20 cellular contexts compared by ENCODE assay signal in genomic region chr11:26014456-26015115, GRCh38.
A peak's percentile ranks its signal among the peaks of the same experiment; 100 is the strongest.
DNase-seq lines count a peak whose midpoint lies in the region; ATAC-seq and TF ChIP-seq lines count a peak whose summit lies in the region.
"Had no signal": no experiment of that assay in that cellular context is flagged by ENCODE, and none has a peak within 500 bp of the region (broad histone marks: within the 10 kb centered on the region; RNA-seq: fewer than 3 reads in every experiment).

No MANE protein-coding gene starts in this region.

- H3K4me1 ChIP-seq in SK-N-SH (ENCODE audit: control insufficient read depth in 1 of 2, insufficient read depth in 2 of 2, low read depth in 1 of 2, low read length in 1 of 2) (no peaks in the 10 kb centered on the region), mesendoderm (ENCODE audit: control insufficient read depth, low read depth, low read length) (no peaks in the 10 kb centered on the region)
- H3K4me1 ChIP-seq: SJCRH30 had no signal

- peak overlapping the region; percentile 56 for H4K8ac ChIP-seq in mesendoderm (ENCODE audit: low read depth, low read length)

- no peak for TF ChIP-seq EP300 in SK-N-SH (IDR thresholded peaks at IDR 0.05; ENCODE audit: borderline replicate concordance in 1 of 2, low read depth in 1 of 2, low read length in 1 of 2)

- no peak for ATAC-seq in SK-N-SH treated with all-trans-retinoic acid at 6 μM for 48 hours
- no peak for ATAC-seq in GM21786 (IDR thresholded peaks at IDR 0.05; ENCODE audit: unreplicated experiment)
- no peak for ATAC-seq in HG03280 (IDR thresholded peaks at IDR 0.05; ENCODE audit: unreplicated experiment)

- H3K79me1 ChIP-seq in mesendoderm (ENCODE audit: low read length): no peaks in the 10 kb centered on the region

- no peak overlapping the region for H3K27ac ChIP-seq in SK-N-SH (ENCODE audit: low read depth in 2 of 2, low read length in 1 of 2)
- no peak overlapping the region for H3K27ac ChIP-seq in mesendoderm (ENCODE audit: low read depth, low read length)
- H3K27ac ChIP-seq: 22Rv1, SJCRH30 had no signal

- TF ChIP-seq CTCF in SK-N-SH (IDR thresholded peaks at IDR 0.05): no peak
- no peak for TF ChIP-seq CTCF in epithelial cell of esophagus (IDR thresholded peaks at IDR 0.05; ENCODE audit: insufficient read depth, low read depth, low read length, missing control alignments)

- no peak overlapping the region for H4K5ac ChIP-seq in mesendoderm (ENCODE audit: low read length)

- CTCF ChIA-PET in SK-N-SH (lab: Yijun Ruan, JAX): no interaction called here

- no peak overlapping the region for H3K56ac ChIP-seq in mesendoderm (ENCODE audit: low read length)

- H2BK120ac ChIP-seq in mesendoderm (ENCODE audit: low read depth, low read length): no peak overlapping the region

- peak overlapping the region; percentile 63 for H2AFZ ChIP-seq in SK-N-SH (ENCODE audit: low read depth)

- no peak overlapping the region for H3K23ac ChIP-seq in mesendoderm (ENCODE audit: low read length)

- H3K4me3 ChIP-seq in SK-N-SH (ENCODE audit: low read depth in 2 of 2, low read length in 1 of 2) (no peak overlapping the region), epithelial cell of esophagus (ENCODE audit: low read length) (no peak overlapping the region), mesendoderm (ENCODE audit: low read length) (no peak overlapping the region)
- H3K4me3 ChIP-seq: SJCRH30 had no signal

- no peak overlapping the region for H2BK5ac ChIP-seq in mesendoderm (ENCODE audit: low read length)

- WGBS in SK-N-SH (ENCODE audit: low lambda C conversion rate): 84% methylated on average over 6 of the region's 6 CpGs
- WGBS in mesendoderm (ENCODE audit: extremely low coverage, insufficient coverage, low lambda C conversion rate): no CpG with 5 or more reads among the region's 6 CpGs

- H3K18ac ChIP-seq in mesendoderm (ENCODE audit: low read length): no peak overlapping the region

- no peaks in the 10 kb centered on the region for H3K27me3 ChIP-seq in SK-N-SH (ENCODE audit: insufficient read depth)
- H3K27me3 ChIP-seq in mesendoderm (ENCODE audit: insufficient read depth, low read length, poor library complexity): no peaks in the 10 kb centered on the region
- H3K27me3 ChIP-seq: SJCRH30 had no signal

- DNase-seq in SK-N-SH (no peak), epithelial cell of esophagus (ENCODE audit: low read depth) (peak; percentile 25), mesendoderm (peak; percentile 7), Kasumi-1 (lab: John Stamatoyannopoulos, UW) (no peak), activated T-cell treated with anti-CD3 and anti-CD28 coated beads for 4 hours (no peak)
- DNase-seq: Calu3; CD8-positive, alpha-beta memory T cell; DMS153; H7; NCI-H1105; NCI-H146; NCI-H2029; NCI-H226; NCI-H510A treated with DMSO at 0.1 percent for 48 hours; NCI-H748 treated with DMSO at 0.1 percent for 48 hours; SJCRH30 had no signal

- POLR2A ChIA-PET in SK-N-SH (lab: Yijun Ruan, JAX): no interaction called here

- H3K79me2 ChIP-seq in SK-N-SH (ENCODE audit: insufficient read depth) (no peaks in the 10 kb centered on the region), mesendoderm (ENCODE audit: control insufficient read depth, insufficient read depth, low read length) (no peaks in the 10 kb centered on the region)

- H3K9ac ChIP-seq in SK-N-SH (no peak overlapping the region), mesendoderm (ENCODE audit: low read length) (no peak overlapping the region)

- H3K9me2 ChIP-seq in SK-N-SH: no peaks in the 10 kb centered on the region

- no peak overlapping the region for H3K4me2 ChIP-seq in SK-N-SH
- no peak overlapping the region for H3K4me2 ChIP-seq in mesendoderm (ENCODE audit: low read length)

- no peak overlapping the region for H2AK5ac ChIP-seq in mesendoderm (ENCODE audit: low read length)

- no peaks in the 10 kb centered on the region for H3F3A ChIP-seq in SK-N-SH (replicated peaks; ENCODE audit: insufficient read depth)

- H3K36me3 ChIP-seq in SK-N-SH (replicated peaks in 1 of 2; ENCODE audit: control insufficient read depth in 1 of 2, insufficient read depth in 2 of 2, low read length in 1 of 2) (no peaks in the 10 kb centered on the region), mesendoderm (ENCODE audit: control insufficient read depth, insufficient read depth, low read length) (no peaks in the 10 kb centered on the region)
- H3K36me3 ChIP-seq: SJCRH30 had no signal

- H3K9me3 ChIP-seq in SK-N-SH: no peaks in the 10 kb centered on the region
- H3K9me3 ChIP-seq: SJCRH30 had no signal

- H4K20me1 ChIP-seq in SK-N-SH (ENCODE audit: insufficient read depth): no peaks in the 10 kb centered on the region

- no peak overlapping the region for H3K4ac ChIP-seq in mesendoderm (ENCODE audit: low read depth, low read length)

- no peak overlapping the region for H2BK15ac ChIP-seq in mesendoderm (replicated peaks; ENCODE audit: low read depth)

- no peak for TF ChIP-seq RAD21 in SK-N-SH (IDR thresholded peaks at IDR 0.05; ENCODE audit: low read length)

TF ChIP-seq in SK-N-SH, 30 proteins besides CTCF, POLR2A, EP300 and RAD21 (continues in another document):
- TF ChIP-seq EZH2phosphoT487 (IDR thresholded peaks at IDR 0.05; ENCODE audit: borderline replicate concordance, low read depth) (no peak), RFX5 (IDR thresholded peaks at IDR 0.05; ENCODE audit: low read length) (no peak), GATA2 (CRISPR knock-in tag; IDR thresholded peaks at IDR 0.05) (no peak)
- TF ChIP-seq, protein P1, sequence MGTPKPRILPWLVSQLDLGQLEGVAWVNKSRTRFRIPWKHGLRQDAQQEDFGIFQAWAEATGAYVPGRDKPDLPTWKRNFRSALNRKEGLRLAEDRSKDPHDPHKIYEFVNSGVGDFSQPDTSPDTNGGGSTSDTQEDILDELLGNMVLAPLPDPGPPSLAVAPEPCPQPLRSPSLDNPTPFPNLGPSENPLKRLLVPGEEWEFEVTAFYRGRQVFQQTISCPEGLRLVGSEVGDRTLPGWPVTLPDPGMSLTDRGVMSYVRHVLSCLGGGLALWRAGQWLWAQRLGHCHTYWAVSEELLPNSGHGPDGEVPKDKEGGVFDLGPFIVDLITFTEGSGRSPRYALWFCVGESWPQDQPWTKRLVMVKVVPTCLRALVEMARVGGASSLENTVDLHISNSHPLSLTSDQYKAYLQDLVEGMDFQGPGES (IDR thresholded peaks at IDR 0.05; ENCODE audit: low read depth, low read length): no peak
- TF ChIP-seq, protein P2, sequence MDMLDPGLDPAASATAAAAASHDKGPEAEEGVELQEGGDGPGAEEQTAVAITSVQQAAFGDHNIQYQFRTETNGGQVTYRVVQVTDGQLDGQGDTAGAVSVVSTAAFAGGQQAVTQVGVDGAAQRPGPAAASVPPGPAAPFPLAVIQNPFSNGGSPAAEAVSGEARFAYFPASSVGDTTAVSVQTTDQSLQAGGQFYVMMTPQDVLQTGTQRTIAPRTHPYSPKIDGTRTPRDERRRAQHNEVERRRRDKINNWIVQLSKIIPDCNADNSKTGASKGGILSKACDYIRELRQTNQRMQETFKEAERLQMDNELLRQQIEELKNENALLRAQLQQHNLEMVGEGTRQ (IDR thresholded peaks at IDR 0.05; ENCODE audit: borderline replicate concordance, low read depth, low read length): no peak

TF ChIP-seq in SK-N-SH treated with all-trans-retinoic acid at 6 μM for 48 hours, 23 proteins besides CTCF, POLR2A, EP300 and RAD21:
- TF ChIP-seq SNAI2 (CRISPR knock-in tag; IDR thresholded peaks at IDR 0.05) (no peak), ZFP30 (CRISPR knock-in tag; IDR thresholded peaks at IDR 0.05) (no peak)

Comparison
In these comparisons a context has a peak if more than half of its experiments do, and no peak if none do; other contexts are left out.
1. DNase-seq: peak in epithelial cell of esophagus (single experiment) and mesendoderm (single experiment); none in SK-N-SH (single experiment), Kasumi-1 (0 of 2) and activated T-cell treated with anti-CD3 and anti-CD28 coated beads for 4 hours (single experiment).